In the genomic region with DNA sequence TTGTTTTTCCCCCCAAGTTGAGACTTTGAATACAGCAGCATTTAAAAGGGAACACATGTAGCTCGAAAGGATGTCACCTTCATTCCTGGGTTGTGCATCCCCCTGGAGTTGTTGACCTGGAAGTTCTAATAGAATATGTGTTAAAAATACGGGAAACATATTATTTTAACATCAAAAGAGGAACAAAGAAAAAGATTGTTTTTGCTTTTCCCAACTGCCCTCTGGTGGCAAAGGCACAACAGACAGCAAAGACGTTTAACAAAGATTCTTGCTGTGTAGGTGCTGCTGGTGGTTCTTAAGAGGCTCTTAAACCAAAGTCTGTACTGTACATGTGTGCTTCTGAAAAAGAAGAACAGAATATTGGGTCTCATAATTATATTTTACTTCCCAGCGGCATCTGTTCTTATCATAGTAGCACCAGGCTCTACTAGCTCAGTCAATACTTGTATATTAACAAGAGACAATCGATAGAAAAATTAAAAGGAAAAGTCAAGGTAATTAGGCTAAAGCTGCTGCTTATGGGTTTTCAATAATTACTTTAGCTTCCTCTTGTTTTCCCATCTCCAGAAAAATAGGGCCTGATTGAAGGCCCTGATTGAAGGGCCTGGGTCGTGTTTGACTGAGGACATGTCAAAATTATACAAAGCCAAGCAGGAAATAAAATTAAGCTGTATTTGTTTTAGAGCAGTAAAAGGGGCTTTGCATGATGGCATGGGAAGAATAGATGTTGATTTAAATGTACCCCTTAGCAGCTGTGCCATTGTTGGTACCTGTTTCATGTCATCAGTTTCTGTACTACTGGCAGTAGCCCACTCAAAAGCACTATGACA, we compare ENCODE assay signal across 8 cellular contexts.
DNase-seq lines count a peak whose midpoint lies in the region; ATAC-seq and TF ChIP-seq lines count a peak whose summit lies in the region.

No MANE protein-coding gene starts in this region.

- DNase-seq in Ammon's horn (ENCODE audit: low spot score) (peak; percentile 11), HFFc6 (peak; percentile 26), iris pigment epithelial cell (ENCODE audit: low read depth) (peak; percentile 45), natural killer cell (no peak), C1 segment of cervical spinal cord (lab: John Stamatoyannopoulos, UW) (no peak), coronary artery (ENCODE audit: low spot score) (no peak)

- H2AFZ ChIP-seq in SU-DHL-6 (ENCODE audit: low read depth, low read length, severe bottlenecking), result no peak overlapping the region

- no peaks in the 10 kb centered on the region for H3K9me3 ChIP-seq in SU-DHL-6 (ENCODE audit: insufficient read depth, low read length)

- H3F3A ChIP-seq in SU-DHL-6 (ENCODE audit: insufficient read depth), result no peaks in the 10 kb centered on the region

- intact Hi-C loops in natural killer cell (cut with micrococcal nuclease), result no loop called here

- H3K27me3 Mint-ChIP-seq in HFFc6 (ENCODE audit: insufficient read depth) (no peaks in the 10 kb centered on the region), natural killer cell (ENCODE audit: low read depth in 2 of 2) (no peaks in the 10 kb centered on the region)

- ATAC-seq in natural killer cell (no peak), GM21619 (IDR thresholded peaks at IDR 0.05; ENCODE audit: unreplicated experiment) (no peak)

- H3K4me1 Mint-ChIP-seq in HFFc6 (ENCODE audit: low read depth) (no peaks in the 10 kb centered on the region), natural killer cell (peaks cover 10 to 11% of the 10 kb centered on the region in 2 donors)

- no peaks in the 10 kb centered on the region for H3K36me3 ChIP-seq in SU-DHL-6 (ENCODE audit: low read length)

- no peaks in the 10 kb centered on the region for H3K9me2 ChIP-seq in SU-DHL-6 (replicated peaks; ENCODE audit: insufficient read depth, low read length)

- H3K27ac Mint-ChIP-seq in HFFc6 (no peak overlapping the region), natural killer cell (no peak overlapping the region)

- no peaks in the 10 kb centered on the region for H3K36me3 Mint-ChIP-seq in HFFc6 (ENCODE audit: low read depth)
- no peaks in the 10 kb centered on the region for H3K36me3 Mint-ChIP-seq in natural killer cell

- H3K4me2 ChIP-seq in SU-DHL-6 (ENCODE audit: low read depth, low read length, poor library complexity, severe bottlenecking), result no peak overlapping the region

- H3K9me3 Mint-ChIP-seq in HFFc6 (no peaks in the 10 kb centered on the region), natural killer cell (no peaks in the 10 kb centered on the region)

- H4K20me1 ChIP-seq in SU-DHL-6 (ENCODE audit: low read depth, low read length), result no peaks in the 10 kb centered on the region

- H3K27ac ChIP-seq in SU-DHL-6 (ENCODE audit: low read depth, low read length) (no peak overlapping the region), coronary artery (no peak overlapping the region)

- H3K9ac ChIP-seq in SU-DHL-6 (ENCODE audit: low read length), result no peak overlapping the region

- TF ChIP-seq CTCF in HFFc6 (IDR thresholded peaks at IDR 0.05), result peak; percentile 84
- TF ChIP-seq CTCF in SU-DHL-6 (IDR thresholded peaks at IDR 0.05; ENCODE audit: insufficient read depth, low read length, poor library complexity, severe bottlenecking), result peak; percentile 26
- no peak for TF ChIP-seq CTCF in natural killer cell (IDR thresholded peaks at IDR 0.05)
- TF ChIP-seq CTCF in coronary artery (IDR thresholded peaks at IDR 0.05), result no peak

- no peak overlapping the region for H3K4me3 Mint-ChIP-seq in HFFc6
- H3K4me3 Mint-ChIP-seq in natural killer cell, result no peak overlapping the region

- no peaks in the 10 kb centered on the region for H3K79me2 ChIP-seq in SU-DHL-6 (ENCODE audit: insufficient read depth, low read length)

- H3K27me3 ChIP-seq in SU-DHL-6 (ENCODE audit: low read length), result no peaks in the 10 kb centered on the region

- no peak overlapping the region for H3K4me3 ChIP-seq in SU-DHL-6 (ENCODE audit: insufficient read depth, low read length, poor library complexity, severe bottlenecking)
- no peak overlapping the region for H3K4me3 ChIP-seq in coronary artery

Comparison
In these comparisons a context has a peak if more than half of its experiments do, and no peak if none do; other contexts are left out.
1. DNase-seq: peak in Ammon's horn (single experiment), HFFc6 (single experiment) and iris pigment epithelial cell (single experiment); none in natural killer cell (single experiment), C1 segment of cervical spinal cord (0 of 14) and coronary artery (single experiment).
2. CTCF ChIP-seq: peak in HFFc6 (single experiment) and SU-DHL-6 (single experiment); none in natural killer cell (single experiment) and coronary artery (single experiment).